In the genomic region with DNA sequence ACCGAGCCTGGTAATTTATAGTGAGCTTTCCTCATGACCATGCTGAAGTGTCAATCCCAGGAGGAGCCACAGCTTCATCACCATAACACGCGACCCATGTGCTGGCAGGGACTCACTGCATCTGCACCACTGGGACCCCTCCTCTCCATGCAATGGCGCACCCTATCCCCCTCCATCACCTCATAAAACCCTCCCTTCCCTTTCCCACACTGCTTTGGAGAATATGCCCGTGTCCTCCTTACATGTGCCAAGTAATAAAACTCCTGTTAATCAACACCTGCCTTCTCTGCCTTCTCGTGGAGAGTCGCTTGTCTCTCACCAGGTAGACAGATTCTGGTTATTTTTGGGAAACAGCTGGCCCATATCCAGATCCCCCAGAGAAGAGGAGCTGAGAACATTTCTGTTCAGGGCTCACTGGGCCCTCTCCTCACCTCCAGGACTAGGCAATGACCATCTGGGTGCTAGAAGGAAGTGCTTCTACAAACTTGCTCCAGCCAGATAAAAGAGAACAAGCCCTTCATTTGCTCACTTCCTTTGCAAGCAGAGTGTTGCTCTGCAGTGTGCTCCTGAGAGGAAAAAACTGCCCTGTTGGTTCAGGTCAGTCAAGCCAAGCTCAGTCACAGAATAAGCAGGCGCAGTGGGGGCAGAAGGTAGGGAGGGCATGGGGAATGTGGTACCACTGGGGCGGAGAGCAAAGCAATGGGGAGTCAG, we compare ENCODE assay signal across 19 cellular contexts.
DNase-seq lines count a peak whose midpoint lies in the region; ATAC-seq and TF ChIP-seq lines count a peak whose summit lies in the region.
"Had no signal": no experiment of that assay in that cellular context is flagged by ENCODE, and none has a peak within 500 bp of the region (broad histone marks: within the 10 kb centered on the region; RNA-seq: fewer than 3 reads in every experiment).

No MANE protein-coding gene starts in this region.

- DNase-seq in cerebellar cortex (ENCODE audit: low spot score) (peak; percentile 47), progenitor cell of endocrine pancreas (ENCODE audit: low spot score, unreplicated experiment) (no peak), SW480 (ENCODE audit: low spot score) (no peak)
- DNase-seq in central memory CD4-positive, alpha-beta T cell: no peak
- DNase-seq: ACHN; CD4-positive, alpha-beta memory T cell; DMS53; DND-41; EL; GM23248; KBM-7 had no signal

- H3K27ac Mint-ChIP-seq in nephron: peak overlapping the region; percentile 33 to 75 (median 51)
- H3K27ac Mint-ChIP-seq in progenitor cell of endocrine pancreas: peak overlapping the region; percentile 53
- H3K27ac Mint-ChIP-seq: CD14-positive monocyte; CD4-positive, alpha-beta memory T cell; IgD-negative memory B cell had no signal

- ATAC-seq in GM21447 (IDR thresholded peaks at IDR 0.05; ENCODE audit: unreplicated experiment): no peak
- ATAC-seq: HepG2 had no signal

- H3K4me3 ChIP-seq in HEK293 (ENCODE audit: low read depth, low read length): no peak overlapping the region
- H3K4me3 ChIP-seq: BLaER1, GM23248, HAP-1 had no signal

- H3K4me1 ChIP-seq in HEK293 (ENCODE audit: control insufficient read depth, insufficient read depth, low read length): peaks cover 14% of the 10 kb centered on the region
- H3K4me1 ChIP-seq: HAP-1 had no signal

- no peaks in the 10 kb centered on the region for H3K9me3 ChIP-seq in HEK293 (ENCODE audit: control insufficient read depth, insufficient read depth, low read depth, low read length)
- H3K9me3 ChIP-seq: BLaER1, HAP-1 had no signal

- H3K4me1 Mint-ChIP-seq in nephron (peaks cover 41% of the 10 kb centered on the region), progenitor cell of endocrine pancreas (ENCODE audit: low read depth) (peaks cover 22% of the 10 kb centered on the region)
- H3K4me1 Mint-ChIP-seq: CD14-positive monocyte; CD4-positive, alpha-beta memory T cell; IgD-negative memory B cell had no signal

- POLR2A ChIA-PET in HEK293 (lab: Yijun Ruan, JAX): no interaction called here

- TF ChIP-seq CTCF in HEK293 (tag by site-specific recombination; IDR thresholded peaks at IDR 0.05) (no peak), nephron (IDR thresholded peaks at IDR 0.05; ENCODE audit: unreplicated experiment in 3 of 3) (no peak), progenitor cell of endocrine pancreas (IDR thresholded peaks at IDR 0.05; ENCODE audit: unreplicated experiment) (no peak)

- H3K36me3 ChIP-seq in HEK293 (ENCODE audit: control insufficient read depth in 2 of 2, insufficient read depth in 1 of 2, low read length in 2 of 2): no peaks in the 10 kb centered on the region
- H3K36me3 ChIP-seq: BLaER1, HAP-1 had no signal

- H3K9me3 Mint-ChIP-seq in nephron (no peaks in the 10 kb centered on the region), progenitor cell of endocrine pancreas (ENCODE audit: low read depth) (no peaks in the 10 kb centered on the region)

- H3K27me3 Mint-ChIP-seq in nephron (ENCODE audit: low read depth) (peaks cover 19% of the 10 kb centered on the region), progenitor cell of endocrine pancreas (peaks cover 11% of the 10 kb centered on the region)
- H3K27me3 Mint-ChIP-seq: CD4-positive, alpha-beta memory T cell had no signal

- H3K36me3 Mint-ChIP-seq in nephron (ENCODE audit: low read depth) (no peaks in the 10 kb centered on the region), progenitor cell of endocrine pancreas (ENCODE audit: insufficient read depth) (no peaks in the 10 kb centered on the region)
- H3K36me3 Mint-ChIP-seq: CD14-positive monocyte; CD4-positive, alpha-beta memory T cell; IgD-negative memory B cell had no signal

- H3K4me3 Mint-ChIP-seq in nephron (no peak overlapping the region), progenitor cell of endocrine pancreas (ENCODE audit: low read depth) (no peak overlapping the region)
- H3K4me3 Mint-ChIP-seq: CD14-positive monocyte, IgD-negative memory B cell had no signal

- no peak overlapping the region for H3K27ac ChIP-seq in HEK293 (ENCODE audit: extremely low read depth, low read depth, low read length)
- H3K27ac ChIP-seq: BLaER1, GM23248 had no signal

- CTCF ChIA-PET in HEK293 (lab: Yijun Ruan, JAX): interaction anchor here (0.8 to 22.8 kb wide), 4 partner anchors 75 to 386 kb away, joined by 3 to 566 read pairs (median 106); no protein-coding TSS in a partner anchor

TF ChIP-seq in HEK293, 187 proteins besides CTCF, POLR2A, EP300 and RAD21:
- TF ChIP-seq ZNF121 (tag by site-specific recombination; IDR thresholded peaks at IDR 0.05) (0 out of 2 replicates have a peak, but pooled peaks have one; percentile 50), ZNF433 (tag by site-specific recombination; IDR thresholded peaks at IDR 0.05; ENCODE audit: low read depth) (no peak), WT1 (tag by site-specific recombination; IDR thresholded peaks at IDR 0.05) (peak; percentile 57), SALL2 (tag by site-specific recombination; IDR thresholded peaks at IDR 0.05; ENCODE audit: borderline replicate concordance) (no peak)
